Comparison of ENCODE assay signal across 11 cellular contexts in the genomic region with DNA sequence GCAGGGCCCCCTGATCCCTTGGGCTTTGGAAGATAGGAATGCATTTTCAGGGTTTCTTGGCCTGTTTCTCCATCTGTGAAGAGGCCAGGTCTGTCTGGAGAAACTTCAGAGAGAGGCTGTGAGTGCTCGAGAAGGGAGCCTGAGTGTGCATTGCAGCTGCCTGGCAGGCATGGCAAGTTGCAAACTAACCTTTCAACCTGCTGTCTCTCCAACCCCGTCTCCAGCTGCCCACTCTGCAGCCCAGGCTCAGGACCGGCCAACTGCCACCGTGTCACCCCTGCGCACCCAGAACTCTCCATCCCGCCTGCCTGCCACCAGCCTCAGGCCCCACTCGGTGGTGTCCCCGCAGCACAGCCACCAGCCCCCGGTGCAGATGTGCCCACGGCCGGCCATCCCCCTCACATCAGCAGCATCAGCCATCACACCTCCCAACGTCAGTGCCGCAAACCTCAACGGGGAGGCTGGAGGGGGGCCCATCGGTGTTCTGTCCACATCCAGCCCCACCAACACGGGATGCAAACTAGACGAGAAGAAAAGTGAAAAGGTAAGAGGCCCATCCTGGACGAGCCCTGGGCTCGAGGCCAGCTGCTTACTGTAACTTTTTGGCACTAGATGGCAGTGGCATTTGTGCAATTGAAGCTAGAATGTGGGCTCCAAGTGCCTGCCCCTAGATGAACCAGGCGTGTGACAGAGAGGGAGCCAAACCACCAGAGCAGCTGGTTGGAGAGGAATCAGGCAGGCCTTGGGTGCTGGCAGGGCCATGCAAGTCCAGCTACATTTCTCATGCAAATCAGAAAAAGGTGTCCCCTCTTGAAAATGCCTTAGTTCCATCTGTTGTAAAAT.
DNase-seq lines count a peak whose midpoint lies in the region; ATAC-seq and TF ChIP-seq lines count a peak whose summit lies in the region.
"Had no signal": no experiment of that assay in that cellular context is flagged by ENCODE, and none has a peak within 500 bp of the region (broad histone marks: within the 10 kb centered on the region; RNA-seq: fewer than 3 reads in every experiment).

No MANE protein-coding gene starts in this region.

- TF ChIP-seq CTCF in psoas muscle (IDR thresholded peaks at IDR 0.05): no peak
- no peak for TF ChIP-seq CTCF in esophagus muscularis mucosa (IDR thresholded peaks at IDR 0.05)

- H3K9me3 ChIP-seq in psoas muscle (no peaks in the 10 kb centered on the region), esophagus muscularis mucosa (peaks cover 0 to 11% (median 7%) of the 10 kb centered on the region in 4 donors)
- H3K9me3 ChIP-seq: uterus had no signal

- H3K27me3 ChIP-seq in psoas muscle (ENCODE audit: insufficient read depth in 3 of 3, low read length in 2 of 3) (no peaks in the 10 kb centered on the region), esophagus muscularis mucosa (no peaks in the 10 kb centered on the region)
- H3K27me3 ChIP-seq: uterus had no signal

- DNase-seq in GM04503 (ENCODE audit: low read depth): peak; percentile 32
- DNase-seq in NCI-H2196 treated with DMSO at 0.1 percent for 48 hours (lab: John Stamatoyannopoulos, UW; ENCODE audit: unreplicated experiment): peak; percentile 69
- DNase-seq in psoas muscle: peak; percentile 74 to 87
- DNase-seq in effector CD4-positive, alpha-beta T cell: no peak
- no peak for DNase-seq in esophagus muscularis mucosa (ENCODE audit: extremely low spot score)
- DNase-seq: GF-D8, KBM-7 had no signal

- no peak for TF ChIP-seq POLR2A in esophagus muscularis mucosa (IDR thresholded peaks at IDR 0.05; ENCODE audit: low read depth)

- ATAC-seq in esophagus mucosa (peak; percentile 51), psoas muscle (peak; percentile 88 to 92 (median 89)), HG03108 (IDR thresholded peaks at IDR 0.05; ENCODE audit: unreplicated experiment) (no peak), HG03460 (IDR thresholded peaks at IDR 0.05; ENCODE audit: unreplicated experiment) (no peak)

- H3K4me3 ChIP-seq in psoas muscle (peak overlapping the region; percentile 32), esophagus muscularis mucosa (no peak overlapping the region)
- H3K4me3 ChIP-seq: uterus had no signal

- H3K36me3 ChIP-seq in psoas muscle (ENCODE audit: insufficient read depth in 1 of 2, low read depth in 1 of 2) (no peaks in the 10 kb centered on the region), esophagus muscularis mucosa (peaks cover 0 to 24% (median 2%) of the 10 kb centered on the region in 4 donors)
- H3K36me3 ChIP-seq: uterus had no signal

- peaks cover 57% of the 10 kb centered on the region for H3K4me1 ChIP-seq in psoas muscle
- H3K4me1 ChIP-seq in esophagus muscularis mucosa: peaks cover 13 to 23% (median 16%) of the 10 kb centered on the region in 4 donors
- H3K4me1 ChIP-seq: uterus had no signal

- H3K27ac ChIP-seq in psoas muscle: peak overlapping the region; percentile 69
- peak overlapping the region in 2 of 4 donors; percentile 14 to 20 for H3K27ac ChIP-seq in esophagus muscularis mucosa (replicated peaks in 1 of 4)
- H3K27ac ChIP-seq: uterus had no signal

- no peak for TF ChIP-seq EP300 in esophagus muscularis mucosa (IDR thresholded peaks at IDR 0.05)

- WGBS in psoas muscle, 3 donors: 29 to 41% (median 34%) methylated on average over 20 of the region's 20 CpGs
- 72% methylated on average over 13 of the region's 20 CpGs for WGBS in esophagus muscularis mucosa

- intact Hi-C loops in psoas muscle (cut with DNase I) (loop anchor here in 1 of 2 donors (2.0 kb wide), 1 partner anchor 48 kb away; no protein-coding TSS in a partner anchor), esophagus muscularis mucosa (cut with DNase I) (no loop called here)

Comparison
In these comparisons a context has a peak if more than half of its experiments do, and no peak if none do; other contexts are left out.
1. DNase-seq: peak in GM04503 (single experiment), NCI-H2196 treated with DMSO at 0.1 percent for 48 hours (single experiment) and psoas muscle (2 of 2); none in effector CD4-positive, alpha-beta T cell (single experiment) and esophagus muscularis mucosa (single experiment).
2. ATAC-seq: peak in esophagus mucosa (single experiment) and psoas muscle (4 of 4); none in HG03108 (single experiment) and HG03460 (single experiment).